Comparison of ENCODE assay signal across 37 cellular contexts in the genomic region with DNA sequence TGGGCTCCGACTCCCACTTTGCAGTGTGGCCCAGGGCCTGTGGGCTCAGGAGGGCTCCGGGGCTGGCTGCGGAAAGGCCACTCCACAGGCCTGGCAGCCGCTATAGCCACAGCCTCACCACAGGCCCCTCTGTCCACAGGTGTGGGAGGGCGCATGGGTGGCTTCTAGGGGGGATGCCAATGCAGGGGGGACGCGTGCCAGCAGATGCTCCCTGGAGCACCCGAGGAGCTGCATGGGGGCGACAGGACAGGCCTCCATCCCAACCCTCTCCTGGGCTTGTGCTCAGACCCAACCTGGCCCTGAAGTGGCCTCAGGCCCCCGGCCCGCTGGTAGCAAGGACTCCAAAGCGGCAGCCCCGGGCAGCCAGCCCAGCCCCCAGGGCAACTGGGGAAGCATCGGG. TPM values are rescaled to one million over a fixed set of nuclear protein-coding genes. Genes with fewer than 3 reads are reported as not detected.
"Had no signal": no experiment of that assay in that cellular context is flagged by ENCODE, and none has a peak within 500 bp of the region (broad histone marks: within the 10 kb centered on the region; RNA-seq: fewer than 3 reads in every experiment).

No MANE protein-coding gene starts in this region.

- H3K27me3 ChIP-seq: MG63 had no signal

- H3K27ac ChIP-seq: KMS-11 had no signal

- H3K9me3 ChIP-seq: MG63 had no signal

- DNase-seq: Karpas-422, Kasumi-1, KG1, MG63, MM.1S, MV-4-11, NCI-H1048, NCI-H1092, NCI-H1092 treated with DMSO at 0.1 percent for 48 hours, NCI-H1105, NCI-H1105 treated with DMSO at 0.1 percent for 48 hours, NCI-H1417, NCI-H1417 treated with DMSO at 0.1 percent for 48 hours, NCI-H1436, NCI-H146, NCI-H1694, NCI-H1694 treated with DMSO at 0.1 percent for 48 hours, NCI-H187, NCI-H187 treated with DMSO at 0.1 percent for 48 hours, NCI-H1930, NCI-H2029, NCI-H2029 treated with DMSO at 0.1 percent for 48 hours, NCI-H2081, NCI-H2081 treated with DMSO at 0.1 percent for 48 hours, NCI-H2107, NCI-H2171, NCI-H2171 treated with DMSO at 0.1 percent for 48 hours, NCI-H2227 treated with DMSO at 0.1 percent for 48 hours, NCI-H226, NCI-H345, NCI-H446 treated with DMSO at 0.1 percent for 48 hours, NCI-H510A had no signal

- H3K4me3 ChIP-seq: MG63 had no signal

RNA-seq across cellular contexts. Expression of a gene that starts 8.0 kb away (rescaled TPM):
- total RNA-seq: LHCN-M2 had no signal

RNA-seq across cellular contexts. Expression of a gene that starts 14.6 kb away (rescaled TPM):
- total RNA-seq: LHCN-M2, M059J, MCF 10A, NCI-H460 had no signal
